In genomic region chr4:69823048-69823447, GRCh38 we compare ENCODE assay signal across 17 cellular contexts. TPM values are rescaled to one million over a fixed set of nuclear protein-coding genes. Genes with fewer than 3 reads are reported as not detected.
A peak's percentile ranks its signal among the peaks of the same experiment; 100 is the strongest.
DNase-seq lines count a peak whose midpoint lies in the region; ATAC-seq, FAIRE-seq and TF ChIP-seq lines count a peak whose summit lies in the region.
"Had no signal": no experiment of that assay in that cellular context is flagged by ENCODE, and none has a peak within 500 bp of the region (broad histone marks: within the 10 kb centered on the region; RNA-seq: fewer than 3 reads in every experiment).

No MANE protein-coding gene starts in this region.

- FAIRE-seq in endothelial cell of umbilical vein (lab: Jason Lieb, UNC) = no peak

- peak overlapping the region; percentile 81 for H2AFZ ChIP-seq in endothelial cell of umbilical vein (ENCODE audit: low read depth, low read length)

- intact Hi-C loops in endothelial cell of umbilical vein (cut with micrococcal nuclease) = loop anchor here (1.0 kb wide), 7 partner anchors 23 to 360 kb away; partner anchors contain the start of gene SULT1B1

- no peak overlapping the region for H3K27ac Mint-ChIP-seq in osteocyte (ENCODE audit: unreplicated experiment)
- H3K27ac Mint-ChIP-seq: T-helper 1 cell treated with Interleukin-12 subunit alpha and Interleukin-12 subunit beta and Interleukin-4 antibody, amounts not matched to agents 30 μg/mL and 1 μg/mL, for 36 hours had no signal

- peak; percentile 25 for ATAC-seq in GM19395 (IDR thresholded peaks at IDR 0.05; ENCODE audit: unreplicated experiment)
- peak; percentile 12 for ATAC-seq in HG03175 (IDR thresholded peaks at IDR 0.05; ENCODE audit: unreplicated experiment)
- ATAC-seq in GM19324 (IDR thresholded peaks at IDR 0.05; ENCODE audit: low FRiP score, unreplicated experiment) = no peak
- ATAC-seq: left cardiac atrium had no signal

- H3K4me2 ChIP-seq in endothelial cell of umbilical vein (ENCODE audit: insufficient read depth, low read length) = no peak overlapping the region

- H3K4me1 Mint-ChIP-seq in osteocyte (ENCODE audit: unreplicated experiment) = peaks cover 16% of the 10 kb centered on the region
- H3K4me1 Mint-ChIP-seq: neural crest cell had no signal

- no peak for TF ChIP-seq POLR2A in endothelial cell of umbilical vein (IDR thresholded peaks at IDR 0.05; ENCODE audit: low read depth, low read length)

- H3K27me3 Mint-ChIP-seq in osteocyte (ENCODE audit: unreplicated experiment) = no peaks in the 10 kb centered on the region

- no peaks in the 10 kb centered on the region for H3K36me3 ChIP-seq in endothelial cell of umbilical vein (ENCODE audit: control insufficient read depth in 2 of 2, extremely low read depth in 1 of 2, insufficient read depth in 2 of 2, low read length in 2 of 2)
- H3K36me3 ChIP-seq: gastroesophageal sphincter, WERI-Rb-1 had no signal

- CTCF ChIA-PET in endothelial cell of umbilical vein (lab: Charles Lee) = interaction anchor here (0.7 to 3.5 kb wide), 27 partner anchors 10 to 360 kb away, joined by 3 to 63 read pairs (median 7); partner anchors contain the start of gene SULT1B1

- H3K27me3 ChIP-seq in endothelial cell of umbilical vein (ENCODE audit: control insufficient read depth in 2 of 2, insufficient read depth in 2 of 2, low read length in 2 of 2) = no peaks in the 10 kb centered on the region
- H3K27me3 ChIP-seq: gastroesophageal sphincter had no signal

- H3K36me3 Mint-ChIP-seq in osteocyte (ENCODE audit: unreplicated experiment) = no peaks in the 10 kb centered on the region

- no peaks in the 10 kb centered on the region for H3K9me1 ChIP-seq in endothelial cell of umbilical vein (replicated peaks; ENCODE audit: control insufficient read depth, extremely low read depth, insufficient read depth, low read length)

- no peak overlapping the region for H3K4me3 Mint-ChIP-seq in osteocyte (ENCODE audit: unreplicated experiment)
- H3K4me3 Mint-ChIP-seq: neural crest cell; T-helper 1 cell treated with Interleukin-12 subunit alpha and Interleukin-12 subunit beta and Interleukin-4 antibody, amounts not matched to agents 30 μg/mL and 1 μg/mL, for 36 hours had no signal

- DNase-seq in endothelial cell of umbilical vein (ENCODE audit: low read depth, low spot score) = no peak
- no peak for DNase-seq in stimulated activated naive CD4-positive, alpha-beta T cell (lab: John Stamatoyannopoulos, UW)
- DNase-seq in globus pallidus (ENCODE audit: low spot score) = no peak
- DNase-seq in osteocyte (ENCODE audit: extremely low spot score, unreplicated experiment) = no peak
- DNase-seq: amygdala, C1 segment of cervical spinal cord, H7, left cardiac atrium, NCI-H526 treated with DMSO at 0.1 percent for 48 hours had no signal

- H3K27ac ChIP-seq in 22Rv1 (peak overlapping the region; percentile 26; the same call in 1 of the 2 replicates), endothelial cell of umbilical vein (ENCODE audit: insufficient read depth, low read depth, low read length) (no peak overlapping the region)
- H3K27ac ChIP-seq: gastroesophageal sphincter, WERI-Rb-1 had no signal

- no peaks in the 10 kb centered on the region for H3K9me3 Mint-ChIP-seq in osteocyte (ENCODE audit: unreplicated experiment)
- H3K9me3 Mint-ChIP-seq: T-helper 1 cell treated with Interleukin-12 subunit alpha and Interleukin-12 subunit beta and Interleukin-4 antibody, amounts not matched to agents 30 μg/mL and 1 μg/mL, for 36 hours had no signal

- TF ChIP-seq CTCF in 22Rv1 (IDR thresholded peaks at IDR 0.05) (no peak), endothelial cell of umbilical vein (IDR thresholded peaks at IDR 0.05; ENCODE audit: extremely low read depth in 1 of 2, insufficient read depth in 1 of 2, low read depth in 1 of 2, low read length in 2 of 2) (no peak), osteocyte (IDR thresholded peaks at IDR 0.05) (no peak)

- H4K20me1 ChIP-seq in endothelial cell of umbilical vein (replicated peaks; ENCODE audit: control insufficient read depth, extremely low read depth, insufficient read depth, low read length) = no peaks in the 10 kb centered on the region

- H3K9me3 ChIP-seq in endothelial cell of umbilical vein (replicated peaks; ENCODE audit: control insufficient read depth, insufficient read depth, low read length) = no peaks in the 10 kb centered on the region
- H3K9me3 ChIP-seq: gastroesophageal sphincter had no signal

- POLR2A ChIA-PET in endothelial cell of umbilical vein (lab: Charles Lee) = no interaction called here

- no peak overlapping the region for H3K4me3 ChIP-seq in endothelial cell of umbilical vein (replicated peaks in 1 of 3; ENCODE audit: insufficient read depth in 1 of 3, low read depth in 1 of 3, low read length in 3 of 3)
- H3K4me3 ChIP-seq: gastroesophageal sphincter had no signal

- no peaks in the 10 kb centered on the region for H3K79me2 ChIP-seq in endothelial cell of umbilical vein (ENCODE audit: control insufficient read depth, insufficient read depth, low read length)

- dilution Hi-C loops in endothelial cell of umbilical vein (cut with MboI; ENCODE audit: extremely low pct_ligation_motif_present, low sequenced_read_pairs) = no loop called here

- BruUV-seq in endothelial cell of umbilical vein (replicated peaks; lab: Mats Ljungman, UMichigan) = no TSS peak

- H3K4me1 ChIP-seq in endothelial cell of umbilical vein (ENCODE audit: control insufficient read depth, extremely low read depth, insufficient read depth, low read length) = peaks cover 11% of the 10 kb centered on the region
- H3K4me1 ChIP-seq: gastroesophageal sphincter had no signal

- no peak overlapping the region for H3K9ac ChIP-seq in endothelial cell of umbilical vein (replicated peaks; ENCODE audit: extremely low read depth, insufficient read depth, low read length)

TF ChIP-seq in endothelial cell of umbilical vein, 7 proteins besides CTCF, POLR2A, EP300 and RAD21:
- TF ChIP-seq POLR2AphosphoS5 (IDR thresholded peaks at IDR 0.05; ENCODE audit: insufficient read depth, low read depth, low read length) = no peak
- TF ChIP-seq GATA2 (IDR thresholded peaks at IDR 0.05; ENCODE audit: insufficient read depth, insufficient read length, low read depth, low read length) = no peak
- no peak for TF ChIP-seq MAX (IDR thresholded peaks at IDR 0.05; ENCODE audit: insufficient read depth, insufficient read length)
- no peak for TF ChIP-seq EZH2 (IDR thresholded peaks at IDR 0.05; ENCODE audit: borderline replicate concordance, low read depth, low read length, severe bottlenecking)
- no peak for TF ChIP-seq JUN (IDR thresholded peaks at IDR 0.05; ENCODE audit: borderline replicate concordance, insufficient read depth, insufficient read length, low read depth)
- TF ChIP-seq MYC (IDR thresholded peaks at IDR 0.05; ENCODE audit: low read depth, low read length) = no peak
- no peak for TF ChIP-seq FOS (IDR thresholded peaks at IDR 0.05; ENCODE audit: borderline replicate concordance, insufficient read depth, low read length)

RNA-seq across cellular contexts. Expression of gene SULT1E1, which starts 36.9 kb away (rescaled TPM):
- 34.5 and 42.1 TPM in 2 replicates for total RNA-seq in endothelial cell of umbilical vein
- polyA plus RNA-seq in endothelial cell of umbilical vein = 25.8 and 36.9 TPM in 2 replicates
- 20.6 and 24.5 TPM in 2 replicates for polyA plus RNA-seq in endothelial cell of umbilical vein (2011; cell fraction: cytosol; rRNA removed)
- 52.3 and 64.1 TPM in 2 replicates for polyA plus RNA-seq in endothelial cell of umbilical vein (2011; cell fraction: nucleus; rRNA removed)
- 0.80 and 0.90 TPM in 2 replicates for polyA plus RNA-seq in endothelial cell of umbilical vein (2012)
- 12.8 and 17.9 TPM in 2 replicates for polyA minus RNA-seq in endothelial cell of umbilical vein
- not detected for polyA minus RNA-seq in endothelial cell of umbilical vein (2011; cell fraction: cytosol; rRNA and poly(A)+ RNA removed)
- 15.8 and 24.0 TPM in 2 replicates for polyA minus RNA-seq in endothelial cell of umbilical vein (2011; cell fraction: nucleus; rRNA and poly(A)+ RNA removed)
- total RNA-seq in osteocyte = 5.1 and 6.6 TPM in 2 replicates
- total RNA-seq: gastroesophageal sphincter, H7, left cardiac atrium, neural crest cell had no signal
